29 cellular contexts compared by ENCODE assay signal in genomic region chrX:132984058-132984650, GRCh38. TPM values are rescaled to one million over a fixed set of nuclear protein-coding genes. Genes with fewer than 3 reads are reported as not detected.
"Had no signal": no experiment of that assay in that cellular context is flagged by ENCODE, and none has a peak within 500 bp of the region (broad histone marks: within the 10 kb centered on the region; RNA-seq: fewer than 3 reads in every experiment).

No MANE protein-coding gene starts in this region.

- H3K9ac ChIP-seq: KMS-11 had no signal

- H3K4me2 ChIP-seq: KMS-11 had no signal

- H3K4me3 ChIP-seq: adrenal gland, SJCRH30 had no signal

- H3K27me3 ChIP-seq: SJCRH30 had no signal

- DNase-seq: activated CD4-positive, alpha-beta T cell treated with anti-CD3 and anti-CD28 coated beads for 36 hours; activated CD4-positive, alpha-beta T cell treated with anti-CD3 and anti-CD28 coated beads, Interleukin-2, amount 10 ng/mL, durations not matched to agents 7 days and 5 days; activated CD4-positive, alpha-beta T cell treated with anti-CD3 and anti-CD28 coated beads, Interleukin-2, amount 50 U/mL, for 48 hours; activated CD8-positive, alpha-beta memory T cell treated with anti-CD3 and anti-CD28 coated beads, Interleukin-2, amount 50 U/mL, for 4 hours; activated gamma-delta T cell treated with Interleukin-2 at 50 U/mL for 16 hours; activated naive CD4-positive, alpha-beta T cell treated with anti-CD3 and anti-CD28 coated beads for 36 hours; activated T-cell treated with anti-CD3 and anti-CD28 coated beads for 4 hours; activated T-cell treated with anti-CD3 and anti-CD28 coated beads, Interleukin-2, amount 50 U/mL, for 4 hours; anterior cingulate cortex; caudate nucleus; cerebellar nuclear complex; MM.1S; MV-4-11; NCI-H1092; NCI-H1436 treated with DMSO at 0.1 percent for 48 hours; NCI-H1694 treated with DMSO at 0.1 percent for 48 hours; NCI-H2029; NCI-H2171; NCI-H2227 treated with DMSO at 0.1 percent for 48 hours; NCI-H446; NCI-H510A treated with DMSO at 0.1 percent for 48 hours; NCI-H526 treated with DMSO at 0.1 percent for 48 hours; SHP77 had no signal

- H3K27ac ChIP-seq: adrenal gland, KMS-11, SJCRH30 had no signal

- H3K9me3 ChIP-seq: adrenal gland, SJCRH30 had no signal

- FAIRE-seq: TTC549 had no signal

- H3K4me1 ChIP-seq: adrenal gland had no signal

- H3K36me3 ChIP-seq: adrenal gland, SJCRH30 had no signal

RNA-seq across cellular contexts. Expression of gene HS6ST2, which starts 25.7 kb away (rescaled TPM):
- total RNA-seq: activated CD4-positive, alpha-beta T cell treated with anti-CD3 and anti-CD28 coated beads, Interleukin-2, amount 10 ng/mL, durations not matched to agents 7 days and 5 days; LHCN-M2; RPMI7951 had no signal
